ENCODE assay signal across 13 cellular contexts in genomic region chr17:19446577-19446976, GRCh38. TPM values are rescaled to one million over a fixed set of nuclear protein-coding genes. Genes with fewer than 3 reads are reported as not detected.
DNase-seq lines count a peak whose midpoint lies in the region; TF ChIP-seq lines count a peak whose summit lies in the region.
"Not testable (repeated sequence)": the region's sequence is repeated elsewhere in the genome, so short reads cannot be mapped to it uniquely, and the experiment has no call there.
"Had no signal": no experiment of that assay in that cellular context is flagged by ENCODE, and none has a peak within 500 bp of the region (broad histone marks: within the 10 kb centered on the region; RNA-seq: fewer than 3 reads in every experiment).

No MANE protein-coding gene starts in this region.

- not testable (repeated sequence) for H3K36me3 Mint-ChIP-seq in activated CD4-positive, alpha-beta memory T cell treated with anti-CD3 and anti-CD28 coated beads for 36 hours; chondrocyte (ENCODE audit: low read depth)
- peaks cover 14% of the 10 kb centered on the region for H3K36me3 Mint-ChIP-seq in mesothelial cell of epicardium

- not testable (repeated sequence) for H3K27ac ChIP-seq in MM.1S (ENCODE audit: low read length); trophoblast cell (ENCODE audit: low read depth, low read length)
- peak overlapping the region; percentile 91 for H3K27ac ChIP-seq in substantia nigra (ENCODE audit: low read depth, low read length, poor library complexity, severe bottlenecking)
- H3K27ac ChIP-seq in vagina, result peak overlapping the region; percentile 91

- not testable (repeated sequence) for H3K4me1 ChIP-seq in MM.1S (ENCODE audit: low read length); trophoblast cell (ENCODE audit: control insufficient read depth in 1 of 2, insufficient read depth in 2 of 2, low read length in 2 of 2)
- H3K4me1 ChIP-seq in vagina, result peaks cover 28% of the 10 kb centered on the region

- H2BK5ac ChIP-seq in trophoblast cell (ENCODE audit: low read depth, low read length, poor library complexity), result not testable (repeated sequence)

- not testable (repeated sequence) for H3K36me3 ChIP-seq in MM.1S (replicated peaks; ENCODE audit: insufficient read depth, low read length); trophoblast cell (ENCODE audit: control insufficient read depth in 1 of 2, insufficient read depth in 2 of 2, low read length in 2 of 2); vagina

- H2BK120ac ChIP-seq in trophoblast cell (ENCODE audit: insufficient read depth, low read length, poor library complexity), result not testable (repeated sequence)

- WGBS in trophoblast cell (ENCODE audit: extremely low coverage, insufficient coverage, insufficient read length), result no CpG with 5 or more reads among the region's 26 CpGs

- not testable (repeated sequence) for H3K4me1 Mint-ChIP-seq in activated CD4-positive, alpha-beta memory T cell treated with anti-CD3 and anti-CD28 coated beads for 36 hours (ENCODE audit: low read depth)
- H3K4me1 Mint-ChIP-seq in chondrocyte (ENCODE audit: low read depth) (peaks cover 28% of the 10 kb centered on the region), mesothelial cell of epicardium (peaks cover 35% of the 10 kb centered on the region)

- peaks cover 20% of the 10 kb centered on the region for H3K9me3 Mint-ChIP-seq in activated CD4-positive, alpha-beta memory T cell treated with anti-CD3 and anti-CD28 coated beads for 36 hours
- H3K9me3 Mint-ChIP-seq in chondrocyte (ENCODE audit: low read depth), result peaks cover 23% of the 10 kb centered on the region
- peaks cover 34% of the 10 kb centered on the region for H3K9me3 Mint-ChIP-seq in mesothelial cell of epicardium

- TF ChIP-seq POLR2A in vagina (IDR thresholded peaks at IDR 0.05), result not testable (repeated sequence)

- not testable (repeated sequence) for H3K79me2 ChIP-seq in MM.1S (ENCODE audit: low read length); trophoblast cell (ENCODE audit: control insufficient read depth, insufficient read depth, low read length, poor library complexity)

- not testable (repeated sequence) for H3K27me3 ChIP-seq in MM.1S (replicated peaks; ENCODE audit: insufficient read depth, low read length); trophoblast cell (ENCODE audit: insufficient read depth, low read length); vagina

- H3K27ac Mint-ChIP-seq in activated CD4-positive, alpha-beta memory T cell treated with anti-CD3 and anti-CD28 coated beads for 36 hours, result peak overlapping the region; percentile 4
- H3K27ac Mint-ChIP-seq in chondrocyte (ENCODE audit: unreplicated experiment) (peak overlapping the region; percentile 95), mesothelial cell of epicardium (peak overlapping the region; percentile 98)

- CTCF ChIA-PET in activated CD4-positive, alpha-beta memory T cell treated with anti-CD3 and anti-CD28 coated beads for 36 hours (lab: Charles Lee), result interaction anchor here (0.6 to 5.5 kb wide), 20 partner anchors 10 to 444 kb away, joined by 3 to 164 read pairs (median 4); partner anchors contain the start of genes B9D1 and MAPK7

- not testable (repeated sequence) for H4K20me1 ChIP-seq in MM.1S (ENCODE audit: insufficient read depth, low read length)

- H3K4me3 Mint-ChIP-seq in activated CD4-positive, alpha-beta memory T cell treated with anti-CD3 and anti-CD28 coated beads for 36 hours; chondrocyte (ENCODE audit: unreplicated experiment); mesothelial cell of epicardium: not testable (repeated sequence)

- H3K9me3 ChIP-seq in MM.1S (replicated peaks; ENCODE audit: insufficient read depth, low read length); trophoblast cell (ENCODE audit: insufficient read depth, low read depth, low read length); vagina: not testable (repeated sequence)

- not testable (repeated sequence) for TF ChIP-seq CTCF in MM.1S (IDR thresholded peaks at IDR 0.05; ENCODE audit: low read length); chondrocyte (IDR thresholded peaks at IDR 0.05); mesothelial cell of epicardium (IDR thresholded peaks at IDR 0.05; ENCODE audit: unreplicated experiment); vagina (IDR thresholded peaks at IDR 0.05)

- H2BK12ac ChIP-seq in trophoblast cell (ENCODE audit: low read length), result not testable (repeated sequence)

- peaks cover 12% of the 10 kb centered on the region for H3K27me3 Mint-ChIP-seq in activated CD4-positive, alpha-beta memory T cell treated with anti-CD3 and anti-CD28 coated beads for 36 hours
- H3K27me3 Mint-ChIP-seq in chondrocyte (ENCODE audit: low read depth); mesothelial cell of epicardium (ENCODE audit: low read depth): not testable (repeated sequence)

- H3K4me3 ChIP-seq in MM.1S (ENCODE audit: low read length); trophoblast cell (ENCODE audit: low read depth, low read length); vagina: not testable (repeated sequence)

- peak overlapping the region; percentile 35; the same call in 1 of the 2 replicates for H3K4me2 ChIP-seq in MM.1S (ENCODE audit: low read depth, low read length)
- H3K4me2 ChIP-seq in trophoblast cell (ENCODE audit: low read length), result not testable (repeated sequence)

- not testable (repeated sequence) for H4K12ac ChIP-seq in trophoblast cell (ENCODE audit: low read depth, low read length)

- H3K9me2 ChIP-seq in MM.1S (replicated peaks; ENCODE audit: insufficient read depth, low read length), result not testable (repeated sequence)

- H3K23ac ChIP-seq in trophoblast cell (ENCODE audit: low read length), result not testable (repeated sequence)

- H3K4ac ChIP-seq in trophoblast cell (ENCODE audit: low read depth, low read length), result not testable (repeated sequence)

- H2AFZ ChIP-seq in MM.1S (ENCODE audit: low read length); trophoblast cell (ENCODE audit: insufficient read depth, low read length, poor library complexity): not testable (repeated sequence)

- H2AK5ac ChIP-seq in trophoblast cell (ENCODE audit: low read length), result peak overlapping the region; percentile 51

- not testable (repeated sequence) for H3K14ac ChIP-seq in trophoblast cell (ENCODE audit: low read length)

- H3F3A ChIP-seq in MM.1S (ENCODE audit: insufficient read depth, low read length), result not testable (repeated sequence)

- not testable (repeated sequence) for H4K8ac ChIP-seq in trophoblast cell (ENCODE audit: low read depth, low read length)

- not testable (repeated sequence) for H3K9ac ChIP-seq in MM.1S (ENCODE audit: low read length); trophoblast cell (ENCODE audit: low read length)

- H4K91ac ChIP-seq in trophoblast cell (ENCODE audit: low read depth, low read length), result not testable (repeated sequence)

- intact Hi-C loops in activated CD4-positive, alpha-beta memory T cell treated with anti-CD3 and anti-CD28 coated beads for 36 hours (cut with micrococcal nuclease); cardiac septum (cut with DNase I): not testable (repeated sequence)
- intact Hi-C loops in vagina (cut with DNase I), result loop anchor here (2.0 to 5.0 kb wide), 2 partner anchors 69 to 84 kb away; partner anchors contain the start of genes B9D1 and MAPK7

- not testable (repeated sequence) for H3K18ac ChIP-seq in trophoblast cell (ENCODE audit: low read length)

- POLR2A ChIA-PET in activated CD4-positive, alpha-beta memory T cell treated with anti-CD3 and anti-CD28 coated beads for 36 hours (lab: Charles Lee), result interaction anchor here (1.2 kb wide), 1 partner anchor 84 kb away, joined by 4 read pairs; the partner anchor contains the start of gene B9D1

- H3K79me1 ChIP-seq in trophoblast cell (ENCODE audit: low read length), result not testable (repeated sequence)

- not testable (repeated sequence) for DNase-seq in MM.1S; activated CD4-positive, alpha-beta memory T cell treated with anti-CD3 and anti-CD28 coated beads for 36 hours; chondrocyte (ENCODE audit: low spot score); mesothelial cell of epicardium (ENCODE audit: low spot score in 2 of 2, unreplicated experiment in 2 of 2); trophoblast cell; vagina (ENCODE audit: extremely low spot score in 2 of 2)
- DNase-seq in cardiac septum (ENCODE audit: low spot score) (peak; percentile 57), substantia nigra (lab: John Stamatoyannopoulos, UW) (peak in 1 of 49 donors; percentile 7)

RNA-seq across cellular contexts. Expression of gene RNF112, which starts 35.5 kb away (rescaled TPM):
- under 1 TPM; 0.86 to 0.97 TPM for total RNA-seq in activated CD4-positive, alpha-beta memory T cell treated with anti-CD3 and anti-CD28 coated beads for 36 hours
- total RNA-seq in chondrocyte (0.67 to 1.5 TPM (median 1.5 TPM) in 3 replicates), cardiac septum (2.5 TPM), mesothelial cell of epicardium (2.7 to 4.8 TPM (median 4.2 TPM) in 3 replicates), vagina (1.5 TPM)
- 0.42 and 0.55 TPM in 2 replicates for polyA plus RNA-seq in trophoblast cell (2013)
- total RNA-seq: G401, renal cortical epithelial cell had no signal

RNA-seq across cellular contexts. Expression of gene MFAP4, which starts 59.6 kb away (rescaled TPM):
- not detected for total RNA-seq in activated CD4-positive, alpha-beta memory T cell treated with anti-CD3 and anti-CD28 coated beads for 36 hours
- total RNA-seq in chondrocyte, result 307 to 312 TPM (median 310 TPM) in 3 replicates
- 46.2 TPM for total RNA-seq in cardiac septum
- 194 to 213 TPM (median 210 TPM) in 3 replicates for total RNA-seq in mesothelial cell of epicardium
- 1.3 and 1.6 TPM in 2 replicates for polyA plus RNA-seq in trophoblast cell (2013)
- total RNA-seq in vagina, result 205 TPM
- total RNA-seq: activated B cell treated with CpG ODN at 0.5 μM for 24 hours; activated CD8-positive, alpha-beta memory T cell treated with anti-CD3 and anti-CD28 coated beads, Interleukin-2, amount 10 ng/mL, durations not matched to agents 7 days and 5 days; dermis blood vessel endothelial cell; G401 had no signal

Comparison
In these comparisons a context has a peak if more than half of its experiments do, and no peak if none do; other contexts are left out.
1. H3K27ac Mint-ChIP-seq: peak in every context shown above with its lines; median percentile 98 in mesothelial cell of epicardium; 95 in chondrocyte; 4 in activated CD4-positive, alpha-beta memory T cell treated with anti-CD3 and anti-CD28 coated beads for 36 hours.
2. RNA of gene MFAP4, which starts 59.6 kb away (total RNA-seq): 307 to 312 TPM in chondrocyte, 194 to 213 TPM in mesothelial cell of epicardium, 205 TPM in vagina (single experiment) and 46.2 TPM in cardiac septum (single experiment); not detected in activated CD4-positive, alpha-beta memory T cell treated with anti-CD3 and anti-CD28 coated beads for 36 hours; every median in the first group is over 10 times any median in the second.